In the genomic region with DNA sequence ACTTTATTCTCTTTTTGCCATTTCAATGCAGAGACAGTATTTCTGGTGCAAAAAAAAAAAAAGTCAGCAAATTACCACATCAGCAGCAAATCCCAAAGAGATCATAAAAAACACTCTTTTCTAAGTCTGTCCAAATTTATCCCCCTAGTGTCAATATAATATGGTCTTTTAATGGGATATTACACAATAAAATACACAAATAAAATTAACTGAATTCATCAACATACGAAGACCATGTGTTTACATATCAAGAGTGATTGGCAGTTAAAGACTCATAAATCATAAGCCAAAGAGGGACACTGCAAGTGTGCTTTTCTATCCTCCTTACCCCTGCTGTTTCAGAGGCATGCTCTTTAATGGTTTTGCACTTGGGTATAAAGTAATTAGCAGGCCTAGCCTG, we compare ENCODE assay signal across 19 cellular contexts.
"Had no signal": no experiment of that assay in that cellular context is flagged by ENCODE, and none has a peak within 500 bp of the region (broad histone marks: within the 10 kb centered on the region; RNA-seq: fewer than 3 reads in every experiment).

No MANE protein-coding gene starts in this region.

- H3K4me3 ChIP-seq: cardiac muscle cell, PC-9 had no signal

- H3K36me3 ChIP-seq: brain microvascular endothelial cell, cardiac muscle cell had no signal

- H3K27ac ChIP-seq: brain microvascular endothelial cell, cardiac muscle cell, PC-9 had no signal

- ATAC-seq: activated T-cell treated with anti-CD3 and anti-CD28 coated beads, Interleukin-2, amount 50 U/mL, for 4 hours; T-helper 17 cell had no signal

- DNase-seq: activated CD4-positive, alpha-beta memory T cell treated with anti-CD3 and anti-CD28 coated beads for 36 hours; activated CD4-positive, alpha-beta T cell treated with anti-CD3 and anti-CD28 coated beads, Interleukin-2, amount 10 ng/mL, durations not matched to agents 7 days and 5 days; activated CD4-positive, CD25-positive, alpha-beta regulatory T cell; activated CD8-positive, alpha-beta memory T cell treated with anti-CD3 and anti-CD28 coated beads for 24 hours; activated effector memory CD4-positive, alpha-beta T cell treated with anti-CD3 and anti-CD28 coated beads, Interleukin-2, amount 50 U/mL, for 16 hours; activated naive CD4-positive, alpha-beta T cell treated with anti-CD3 and anti-CD28 coated beads for 36 hours; activated T-cell treated with anti-CD3 and anti-CD28 coated beads, Interleukin-2, amount 50 U/mL, for 4 hours; amygdala; brain microvascular endothelial cell; NCI-H1436; NCI-H1694 treated with DMSO at 0.1 percent for 48 hours; NCI-H2029 treated with DMSO at 0.1 percent for 48 hours; NCI-H446 treated with DMSO at 0.1 percent for 48 hours; NCI-H524 treated with DMSO at 0.1 percent for 48 hours; PC-9; SHP77 treated with DMSO at 0.1 percent for 48 hours; T-helper 17 cell; T-helper 9 cell had no signal
